Comparison of ENCODE assay signal across 22 cellular contexts in genomic region chr18:26532367-26533340, GRCh38. TPM values are rescaled to one million over a fixed set of nuclear protein-coding genes. Genes with fewer than 3 reads are reported as not detected.
DNase-seq lines count a peak whose midpoint lies in the region; ATAC-seq and TF ChIP-seq lines count a peak whose summit lies in the region.
"Had no signal": no experiment of that assay in that cellular context is flagged by ENCODE, and none has a peak within 500 bp of the region (broad histone marks: within the 10 kb centered on the region; RNA-seq: fewer than 3 reads in every experiment).

No MANE protein-coding gene starts in this region.

- DNase-seq in AG20443 (ENCODE audit: low spot score) (peak; percentile 21), HCT116 (ENCODE audit: low read depth, low spot score) (no peak), Panc1 (ENCODE audit: low read depth, low spot score) (no peak), fibroblast of mammary gland (ENCODE audit: low read depth) (peak; percentile 55), NCI-H1930 (lab: John Stamatoyannopoulos, UW) (no peak), NCI-H526 (lab: John Stamatoyannopoulos, UW) (no peak)
- no peak for DNase-seq in stimulated activated CD4-positive, alpha-beta T cell treated with anti-CD3 and anti-CD28 coated beads, Interleukin-2, amount 100 ng/mL, for 24 hours
- DNase-seq in activated CD8-positive, alpha-beta memory T cell treated with anti-CD3 and anti-CD28 coated beads for 24 hours = no peak
- DNase-seq: activated CD4-positive, alpha-beta T cell treated with anti-CD3 and anti-CD28 coated beads, Interleukin-2, amount 50 U/mL, for 48 hours; activated naive CD4-positive, alpha-beta T cell; activated naive CD8-positive, alpha-beta T cell treated with anti-CD3 and anti-CD28 coated beads, Interleukin-2, amount 50 U/mL, for 24 hours; caudate nucleus; CD4-positive, CD25-positive, alpha-beta regulatory T cell; DMS79 treated with DMSO at 0.1 percent for 48 hours; effector memory CD8-positive, alpha-beta T cell; esophagus squamous epithelium; gastrocnemius medialis; GM23248; left cardiac atrium; nephron progenitor cell; T-helper 1 cell had no signal

- POLR2A ChIA-PET in HCT116 (lab: Charles Lee) = interaction anchor here (0.6 to 1.0 kb wide), 5 partner anchors 16 to 52 kb away, joined by 3 to 7 read pairs (median 3); partner anchors contain the start of gene KCTD1
- POLR2A ChIA-PET in Panc1 (lab: Charles Lee) = interaction anchor here (0.6 to 0.7 kb wide), 2 partner anchors 159 to 359 kb away, joined by 4 to 5 read pairs; no protein-coding TSS in a partner anchor

- in situ Hi-C loops in Panc1 (cut with HindIII; ENCODE audit: low pct_unique_long_range_greater_than_20kb, low sequenced_read_pairs) = no loop called here

- no peak for TF ChIP-seq CTCF in HCT116 (IDR thresholded peaks at IDR 0.05 in 2 of 3, conservative IDR thresholded peaks at IDR 0.05 in 1 of 3; ENCODE audit: borderline replicate concordance in 1 of 3, insufficient read depth in 1 of 3, low read depth in 2 of 3, low read length in 2 of 3)
- no peak for TF ChIP-seq CTCF in Panc1 (IDR thresholded peaks at IDR 0.05)
- TF ChIP-seq CTCF in fibroblast of mammary gland (conservative IDR thresholded peaks at IDR 0.05; ENCODE audit: control insufficient read depth, insufficient read depth, low read depth, low read length) = no peak

- H3K9me2 ChIP-seq in HCT116 (ENCODE audit: insufficient read depth) = no peaks in the 10 kb centered on the region

- no peaks in the 10 kb centered on the region for H3K9me3 ChIP-seq in HCT116 (ENCODE audit: control insufficient read depth in 1 of 2, insufficient read depth in 1 of 2, low read depth in 1 of 2, low read length in 2 of 2)
- H3K9me3 ChIP-seq in Panc1 (ENCODE audit: control insufficient read depth, insufficient read depth, low read depth, low read length) = no peaks in the 10 kb centered on the region
- H3K9me3 ChIP-seq: esophagus squamous epithelium, gastrocnemius medialis had no signal

- no peak overlapping the region for H3K9ac ChIP-seq in HCT116 (ENCODE audit: low read length)
- H3K9ac ChIP-seq: GM23248 had no signal

- CTCF ChIA-PET in HCT116 (lab: Charles Lee) = no interaction called here
- CTCF ChIA-PET in Panc1 (lab: Charles Lee) = no interaction called here

- H3K4me1 ChIP-seq in HCT116 (ENCODE audit: control insufficient read depth in 1 of 2, insufficient read depth in 2 of 2, low read length in 2 of 2) (peaks cover 29 to 60% of the 10 kb centered on the region in 2 experiments), Panc1 (ENCODE audit: control insufficient read depth, insufficient read depth, low read length) (peaks cover 33% of the 10 kb centered on the region)

- H2AFZ ChIP-seq in HCT116 (ENCODE audit: low read depth, low read length, poor library complexity, severe bottlenecking) = peak overlapping the region; percentile 7
- H2AFZ ChIP-seq: GM23248 had no signal

- H3K36me3 ChIP-seq in HCT116 (ENCODE audit: control insufficient read depth in 1 of 2, insufficient read depth in 2 of 2, low read length in 2 of 2) (no peaks in the 10 kb centered on the region), Panc1 (ENCODE audit: control insufficient read depth, insufficient read depth, low read length) (no peaks in the 10 kb centered on the region; the same call in 1 of the 2 replicates)
- H3K36me3 ChIP-seq: esophagus squamous epithelium, gastrocnemius medialis had no signal

- no peak for TF ChIP-seq RAD21 in HCT116 (IDR thresholded peaks at IDR 0.05; ENCODE audit: low read depth)

- intact Hi-C loops in HCT116 (cut with micrococcal nuclease) = no loop called here
- intact Hi-C loops in Panc1 (cut with micrococcal nuclease; ENCODE audit: unreplicated experiment) = no loop called here

- TF ChIP-seq POLR2A in HCT116 (IDR thresholded peaks at IDR 0.05; ENCODE audit: borderline replicate concordance, extremely low read depth, insufficient read depth, insufficient read length) = no peak

- H4K20me1 ChIP-seq in HCT116 (ENCODE audit: insufficient read depth) = no peaks in the 10 kb centered on the region

- H3K27me3 ChIP-seq in HCT116 (ENCODE audit: insufficient read depth, low read length) (no peaks in the 10 kb centered on the region), Panc1 (ENCODE audit: control insufficient read depth, insufficient read depth, low read length) (no peaks in the 10 kb centered on the region)
- H3K27me3 ChIP-seq: esophagus squamous epithelium, gastrocnemius medialis had no signal

- H3K4me3 ChIP-seq in HCT116 (replicated peaks in 1 of 2; ENCODE audit: low read depth in 1 of 2, low read length in 2 of 2) (0 out of 4 replicates have a peak overlapping the region, but pooled peaks of 1 of the 2 experiments have one; percentile 9), Panc1 (ENCODE audit: low read depth in 2 of 2, low read length in 2 of 2) (no peak overlapping the region), fibroblast of mammary gland (ENCODE audit: control insufficient read depth, low read depth, low read length) (no peak overlapping the region)
- H3K4me3 ChIP-seq: esophagus squamous epithelium, gastrocnemius medialis, GM23248 had no signal

- H3K79me2 ChIP-seq in HCT116 (ENCODE audit: insufficient read depth, low read length) = peaks cover 5% of the 10 kb centered on the region; the same call in 1 of the 2 replicates

- no TSS peak for BruUV-seq in HCT116 (replicated peaks; lab: Mats Ljungman, UMichigan)
- BruUV-seq in Panc1 (replicated peaks; lab: Mats Ljungman, UMichigan) = no TSS peak

- RAD21 ChIA-PET in HCT116 (lab: Charles Lee; ENCODE audit: low non-redundant PET in 1 of 2, low total read pairs in 2 of 2, uncharacterized antibody in 2 of 2, unreplicated experiment in 2 of 2) = no interaction called here

- peak overlapping the region; percentile 47 for H3K4me2 ChIP-seq in HCT116 (ENCODE audit: low read length)

- ATAC-seq in HCT116 = peak; percentile 78
- no peak for ATAC-seq in Panc1
- ATAC-seq: activated naive CD8-positive, alpha-beta T cell treated with anti-CD3 and anti-CD28 coated beads, Interleukin-2, amount 50 U/mL, for 24 hours; effector memory CD8-positive, alpha-beta T cell; gastrocnemius medialis; left cardiac atrium; stimulated activated effector memory CD8-positive, alpha-beta T cell treated with anti-CD3 and anti-CD28 coated beads, Interleukin-12 subunit alpha, Interleukin-12 subunit beta, amount 100 ng/mL, for 72 hours had no signal

- H3K27ac ChIP-seq in HCT116 (ENCODE audit: low read depth, low read length) (peak overlapping the region; percentile 7; the same call in 1 of the 2 replicates), Panc1 (ENCODE audit: low read length) (peak overlapping the region; percentile 57)
- H3K27ac ChIP-seq: esophagus squamous epithelium, gastrocnemius medialis, GM23248 had no signal

TF ChIP-seq in HCT116, 20 proteins besides CTCF, POLR2A, EP300 and RAD21:
- TF ChIP-seq YY1 (IDR thresholded peaks at IDR 0.05; ENCODE audit: extremely low read depth, insufficient replicate concordance, low read depth, low read length) (peak; percentile 46), ZBTB33 (IDR thresholded peaks at IDR 0.05; ENCODE audit: extremely low read depth, insufficient replicate concordance, low read length) (no peak), CEBPB (IDR thresholded peaks at IDR 0.05; ENCODE audit: low read depth) (no peak), JUND (IDR thresholded peaks at IDR 0.05) (peak; percentile 65), FOSL1 (IDR thresholded peaks at IDR 0.05; ENCODE audit: low read depth) (peak; percentile 60), MAX (IDR thresholded peaks at IDR 0.05) (0 out of 2 replicates have a peak, but pooled peaks have one; percentile 26)
TF ChIP-seq in HCT116: peak in this region for 4.

RNA-seq across cellular contexts. Expression of gene KCTD1, which starts 15.7 kb away (rescaled TPM):
- total RNA-seq in HCT116 (2021; ENCODE audit: unreplicated experiment) = 16.8 TPM
- 13.1 and 13.7 TPM in 2 replicates for polyA plus RNA-seq in HCT116 (2012)
- total RNA-seq in Panc1 (2021; ENCODE audit: unreplicated experiment) = 34.4 TPM
- polyA plus RNA-seq in Panc1 (2012; ENCODE audit: insufficient read length) = 32.9 TPM

Comparison
In these comparisons a context has a peak if more than half of its experiments do, and no peak if none do; other contexts are left out.
1. DNase-seq: peak in AG20443 (single experiment) and fibroblast of mammary gland (single experiment); none in HCT116 (single experiment), Panc1 (single experiment), stimulated activated CD4-positive, alpha-beta T cell treated with anti-CD3 and anti-CD28 coated beads, Interleukin-2, amount 100 ng/mL, for 24 hours (0 of 2), NCI-H1930 (0 of 2), NCI-H526 (0 of 2) and activated CD8-positive, alpha-beta memory T cell treated with anti-CD3 and anti-CD28 coated beads for 24 hours (single experiment).